In the genomic region with DNA sequence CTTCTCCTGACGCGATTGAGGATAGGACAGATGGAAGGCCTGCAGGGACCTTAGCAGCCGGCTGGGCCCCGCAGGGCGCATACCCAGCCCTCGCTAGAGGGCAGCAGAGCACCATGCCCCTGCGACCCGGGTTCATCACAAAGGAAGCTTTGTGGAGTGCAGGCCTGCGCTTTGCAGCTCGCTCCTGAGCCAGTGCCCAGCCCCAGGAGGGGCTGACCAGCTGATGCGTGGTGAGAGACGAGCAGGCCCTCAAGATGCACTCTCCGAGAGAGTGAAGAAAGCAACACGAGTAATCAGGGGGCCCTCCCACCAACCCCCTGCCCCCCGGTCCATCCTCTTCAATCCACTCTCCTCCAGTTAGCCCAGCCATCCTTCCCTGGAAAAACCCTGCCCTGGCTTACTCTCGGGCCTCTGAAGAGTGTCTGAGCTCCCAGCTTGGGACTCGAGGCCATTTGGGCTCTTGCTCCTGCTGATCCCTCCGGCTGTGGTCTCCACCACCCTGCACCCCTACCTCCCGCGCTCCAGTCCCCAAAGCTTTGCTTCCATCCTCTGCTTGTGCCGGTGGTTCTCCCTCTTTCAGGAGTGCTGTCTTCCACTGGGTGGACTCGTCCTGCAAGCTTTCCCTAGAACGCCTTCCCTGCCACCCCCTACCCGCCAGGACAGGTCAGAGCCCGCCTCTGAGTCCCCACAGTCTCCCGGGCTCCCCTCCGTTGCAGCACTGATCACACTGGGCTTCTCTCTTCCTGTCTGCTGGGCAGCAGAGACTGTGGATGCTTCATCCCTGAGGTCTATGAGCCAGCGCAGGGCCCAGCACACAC, we compare ENCODE assay signal across 8 cellular contexts. TPM values are rescaled to one million over a fixed set of nuclear protein-coding genes. Genes with fewer than 3 reads are reported as not detected.
DNase-seq lines count a peak whose midpoint lies in the region; ATAC-seq and TF ChIP-seq lines count a peak whose summit lies in the region.

No MANE protein-coding gene starts in this region.

- ATAC-seq in GM19328 (IDR thresholded peaks at IDR 0.05; ENCODE audit: unreplicated experiment) (peak; percentile 53), HG03469 (IDR thresholded peaks at IDR 0.05; ENCODE audit: unreplicated experiment) (no peak)

- DNase-seq in BE2C (peak; percentile 82), NCI-H1092 treated with DMSO at 0.1 percent for 48 hours (lab: John Stamatoyannopoulos, UW) (peak; percentile 51), T-helper 9 cell (peak; percentile 37), brain pericyte (ENCODE audit: low read depth, low spot score) (peak; percentile 29), iPS-NIHi11 (ENCODE audit: low spot score) (peak; percentile 92), smooth muscle cell of the brain vasculature (ENCODE audit: low read depth, low spot score) (peak; percentile 61)

- H3K4me1 ChIP-seq in BE2C = no peaks in the 10 kb centered on the region

- H3K27me3 ChIP-seq in BE2C = peaks cover 36% of the 10 kb centered on the region

- H3K4me3 ChIP-seq in BE2C (ENCODE audit: low read depth, low read length) = no peak overlapping the region

- TF ChIP-seq CTCF in BE2C (IDR thresholded peaks at IDR 0.05; ENCODE audit: low read depth, low read length) = peak; percentile 98

- no peaks in the 10 kb centered on the region for H3K36me3 ChIP-seq in BE2C

- H3K9me3 ChIP-seq in BE2C = no peaks in the 10 kb centered on the region

RNA-seq across cellular contexts. Expression of gene KIF12, which starts 9.1 kb away (rescaled TPM):
- polyA plus RNA-seq in BE2C (2012; ENCODE audit: insufficient read depth, insufficient read length, low read depth) = not detected

RNA-seq across cellular contexts. Expression of gene AMBP, which starts 30.1 kb away (rescaled TPM):
- polyA plus RNA-seq in BE2C (2012; ENCODE audit: insufficient read depth, insufficient read length, low read depth) = 0.56 TPM

RNA-seq across cellular contexts. Expression of gene COL27A1, which starts 47.1 kb away (rescaled TPM):
- 0.08 TPM for polyA plus RNA-seq in BE2C (2012; ENCODE audit: insufficient read depth, insufficient read length, low read depth)

Comparison
In these comparisons a context has a peak if more than half of its experiments do, and no peak if none do; other contexts are left out.
1. DNase-seq: peak in every context shown above with its lines; median percentile 92 in iPS-NIHi11; 82 in BE2C; 61 in smooth muscle cell of the brain vasculature; 51 in NCI-H1092 treated with DMSO at 0.1 percent for 48 hours; 37 in T-helper 9 cell; 29 in brain pericyte.